ENCODE assay signal across 8 cellular contexts in the genomic region with DNA sequence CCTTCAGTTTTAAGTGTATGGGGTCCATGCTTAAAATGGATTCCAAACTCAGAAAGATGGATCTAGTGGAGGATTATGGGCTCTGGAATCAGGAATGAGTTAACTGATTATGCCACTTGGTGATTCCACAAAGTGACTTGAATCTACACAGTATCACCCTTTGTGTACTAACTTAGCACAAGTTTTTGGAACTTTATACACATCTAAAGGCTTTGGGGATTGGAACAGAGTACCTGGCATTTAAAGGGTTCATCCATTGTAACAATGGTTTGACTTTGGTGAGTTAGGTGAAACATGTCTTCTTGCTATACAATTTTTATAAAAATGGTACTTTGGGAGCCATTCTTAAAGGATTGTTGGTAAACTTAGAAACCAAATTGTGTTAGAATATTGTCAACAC. TPM values are rescaled to one million over a fixed set of nuclear protein-coding genes. Genes with fewer than 3 reads are reported as not detected.
DNase-seq lines count a peak whose midpoint lies in the region; ATAC-seq, FAIRE-seq and TF ChIP-seq lines count a peak whose summit lies in the region.

No MANE protein-coding gene starts in this region.

- peak overlapping the region; percentile 95 for H3K9ac ChIP-seq in SU-DHL-6 (ENCODE audit: low read length)

- in situ Hi-C loops in gastrocnemius medialis (cut with MboI; ENCODE audit: low sequenced_read_pairs in 4 of 4) = loop anchor here (5.0 to 25.0 kb wide), 4 partner anchors 85 to 885 kb away; a partner anchor contains a TSS

- peaks cover 30% of the 10 kb centered on the region for H4K20me1 ChIP-seq in SU-DHL-6 (ENCODE audit: low read depth, low read length)

- H3K79me2 ChIP-seq in SU-DHL-6 (ENCODE audit: insufficient read depth, low read length) = peaks cover 70% of the 10 kb centered on the region

- H3K27ac ChIP-seq in SU-DHL-6 (ENCODE audit: low read depth, low read length) (peak overlapping the region; percentile 86), gastrocnemius medialis (peak overlapping the region; percentile 90 to 99 (median 93))

- no peak for ATAC-seq in gastrocnemius medialis

- peak overlapping the region; percentile 73 for H3K4me3 ChIP-seq in GM12875 (ENCODE audit: low read depth, low read length)
- H3K4me3 ChIP-seq in SU-DHL-6 (ENCODE audit: insufficient read depth, low read length, poor library complexity, severe bottlenecking) = peak overlapping the region; percentile 86
- H3K4me3 ChIP-seq in fibroblast of villous mesenchyme (ENCODE audit: low read depth, low read length) = peak overlapping the region; percentile 92
- peak overlapping the region; percentile 83 to 99 (median 88) for H3K4me3 ChIP-seq in gastrocnemius medialis

- peaks cover 28 to 44% of the 10 kb centered on the region in 2 donors for H3K4me1 ChIP-seq in gastrocnemius medialis

- no peak for FAIRE-seq in GM12891 (lab: Jason Lieb, UNC)

- H3F3A ChIP-seq in SU-DHL-6 (ENCODE audit: insufficient read depth) = peaks cover 49% of the 10 kb centered on the region

- intact Hi-C loops in gastrocnemius medialis (cut with DNase I; ENCODE audit: low total_unique reads) = loop anchor here (5.0 to 10.0 kb wide), 2 partner anchors 990 to 1402 kb away; a partner anchor contains a TSS

- H3K36me3 ChIP-seq in SU-DHL-6 (ENCODE audit: low read length) (peaks cover 50% of the 10 kb centered on the region), gastrocnemius medialis (peaks cover 0 to 41% of the 10 kb centered on the region in 2 donors)

- TF ChIP-seq CTCF in GM12875 (IDR thresholded peaks at IDR 0.05; ENCODE audit: borderline replicate concordance, insufficient read depth, low read depth, low read length) = no peak
- no peak for TF ChIP-seq CTCF in SU-DHL-6 (IDR thresholded peaks at IDR 0.05; ENCODE audit: insufficient read depth, low read length, poor library complexity, severe bottlenecking)
- no peak for TF ChIP-seq CTCF in fibroblast of villous mesenchyme (IDR thresholded peaks at IDR 0.05; ENCODE audit: insufficient read depth, low read depth, low read length)
- TF ChIP-seq CTCF in gastrocnemius medialis (IDR thresholded peaks at IDR 0.05 in 4 of 5, conservative IDR thresholded peaks at IDR 0.05 in 1 of 5) = no peak

- no peak for TF ChIP-seq POLR2A in gastrocnemius medialis (IDR thresholded peaks at IDR 0.05)
- TF ChIP-seq POLR2A in GM12891 (IDR thresholded peaks at IDR 0.05; ENCODE audit: low read depth, low read length) = no peak

- H3K4me2 ChIP-seq in SU-DHL-6 (ENCODE audit: low read depth, low read length, poor library complexity, severe bottlenecking) = peak overlapping the region; percentile 83

- H3K27me3 ChIP-seq in SU-DHL-6 (ENCODE audit: low read length) (no peaks in the 10 kb centered on the region), gastrocnemius medialis (no peaks in the 10 kb centered on the region)

- H3K9me3 ChIP-seq in SU-DHL-6 (ENCODE audit: insufficient read depth, low read length) = no peaks in the 10 kb centered on the region
- no peaks in the 10 kb centered on the region for H3K9me3 ChIP-seq in gastrocnemius medialis

- DNase-seq in fibroblast of villous mesenchyme (ENCODE audit: low read depth) (no peak), gastrocnemius medialis (no peak), medulla oblongata (ENCODE audit: extremely low spot score) (no peak), GM12891 (ENCODE audit: insufficient read length, low spot score) (no peak), AG20443 (ENCODE audit: low spot score) (no peak)
- DNase-seq in activated CD4-positive, CD25-positive, alpha-beta regulatory T cell treated with anti-CD3 and anti-CD28 coated beads, Interleukin-2, amount 50 U/mL, for 72 hours = no peak

- H2AFZ ChIP-seq in SU-DHL-6 (ENCODE audit: low read depth, low read length, severe bottlenecking) = no peak overlapping the region

- no peaks in the 10 kb centered on the region for H3K9me2 ChIP-seq in SU-DHL-6 (replicated peaks; ENCODE audit: insufficient read depth, low read length)

TF ChIP-seq in GM12891, 5 proteins besides CTCF, POLR2A, EP300 and RAD21:
- no peak for TF ChIP-seq SPI1 (IDR thresholded peaks at IDR 0.05; ENCODE audit: low read depth, low read length)
- TF ChIP-seq TAF1 (IDR thresholded peaks at IDR 0.05; ENCODE audit: low read depth, low read length) = no peak
- no peak for TF ChIP-seq POU2F2 (IDR thresholded peaks at IDR 0.05; ENCODE audit: low read depth, low read length)
- TF ChIP-seq PAX5 (IDR thresholded peaks at IDR 0.05; ENCODE audit: insufficient read depth, low read length, severe bottlenecking) = no peak
- no peak for TF ChIP-seq POLR2AphosphoS5 (IDR thresholded peaks at IDR 0.05; ENCODE audit: low read depth, low read length)
TF ChIP-seq in GM12891: peak in this region for 0.

RNA-seq across cellular contexts. Expression of a gene that starts 1.1 kb away (rescaled TPM):
- total RNA-seq in fibroblast of villous mesenchyme (535 and 661 TPM in 2 replicates), gastrocnemius medialis (100 to 1,000 TPM; 774 to 913 (median 796) TPM)
- 3,057 TPM for polyA plus RNA-seq in GM12891 (2012; ENCODE audit: low read depth, missing spikeins)

RNA-seq across cellular contexts. Expression of a gene that starts 18.2 kb away (rescaled TPM):
- 2.9 and 4.7 TPM in 2 replicates for total RNA-seq in fibroblast of villous mesenchyme
- 1 to 10 TPM; 2.8 to 9.0 (median 5.7) TPM for total RNA-seq in gastrocnemius medialis
- 0.32 TPM for polyA plus RNA-seq in GM12891 (2012; ENCODE audit: low read depth, missing spikeins)
